ENCODE assay signal across 10 cellular contexts in genomic region chr5:72141440-72142271, GRCh38. TPM values are rescaled to one million over a fixed set of nuclear protein-coding genes. Genes with fewer than 3 reads are reported as not detected.
DNase-seq lines count a peak whose midpoint lies in the region; ATAC-seq and TF ChIP-seq lines count a peak whose summit lies in the region.
"Had no signal": no experiment of that assay in that cellular context is flagged by ENCODE, and none has a peak within 500 bp of the region (broad histone marks: within the 10 kb centered on the region; RNA-seq: fewer than 3 reads in every experiment).

No MANE protein-coding gene starts in this region.

- TF ChIP-seq EP300 in suprapubic skin (IDR thresholded peaks at IDR 0.05): no peak

- DNase-seq in HFFc6: peak; percentile 97
- DNase-seq in mammary epithelial cell: peak; percentile 14
- DNase-seq in left kidney (ENCODE audit: low read depth, low spot score): peak; percentile 77
- no peak for DNase-seq in suprapubic skin (ENCODE audit: low spot score in 2 of 2)
- no peak for DNase-seq in lower leg skin (ENCODE audit: low spot score in 2 of 2)
- DNase-seq in NCI-H748 treated with DMSO at 0.1 percent for 48 hours (lab: John Stamatoyannopoulos, UW): no peak
- DNase-seq: activated CD8-positive, alpha-beta T cell treated with anti-CD3 and anti-CD28 coated beads for 36 hours; NCI-H226 had no signal

- no peaks in the 10 kb centered on the region for H3K9me3 Mint-ChIP-seq in HFFc6
- H3K9me3 Mint-ChIP-seq: activated CD8-positive, alpha-beta T cell treated with anti-CD3 and anti-CD28 coated beads for 36 hours had no signal

- peak overlapping the region; percentile 92 for H3K27ac Mint-ChIP-seq in HFFc6
- H3K27ac Mint-ChIP-seq: activated CD8-positive, alpha-beta T cell treated with anti-CD3 and anti-CD28 coated beads for 36 hours had no signal

- H3K4me1 ChIP-seq in mammary epithelial cell (ENCODE audit: insufficient read depth, low read length) (peaks cover 21% of the 10 kb centered on the region), suprapubic skin (peaks cover 32% of the 10 kb centered on the region)

- intact Hi-C loops in mammary epithelial cell (cut with micrococcal nuclease): no loop called here
- intact Hi-C loops in lower leg skin (cut with DNase I; ENCODE audit: low total_unique reads): no loop called here

- WGBS in mammary epithelial cell (ENCODE audit: low coverage, missing lambda C conversion rate): 90% methylated on average over 6 of the region's 6 CpGs
- 54% methylated on average over 6 of the region's 6 CpGs for WGBS in suprapubic skin
- 49 to 58% methylated on average over 6 of the region's 6 CpGs for WGBS in lower leg skin, 2 donors

- dilution Hi-C loops in mammary epithelial cell (cut with HindIII; ENCODE audit: low sequenced_read_pairs): no loop called here

- TF ChIP-seq POLR2A in suprapubic skin (IDR thresholded peaks at IDR 0.05) (no peak), lower leg skin (IDR thresholded peaks at IDR 0.05) (no peak), GM18505 (IDR thresholded peaks at IDR 0.05; ENCODE audit: borderline replicate concordance, extremely low read depth, insufficient read depth, insufficient read length) (no peak)

- H2AFZ ChIP-seq in mammary epithelial cell (ENCODE audit: low read depth, low read length): no peak overlapping the region

- ATAC-seq in GM19467 (IDR thresholded peaks at IDR 0.05; ENCODE audit: unreplicated experiment) (no peak), GM18505 (IDR thresholded peaks at IDR 0.05; ENCODE audit: unreplicated experiment) (no peak)
- ATAC-seq: activated CD8-positive, alpha-beta T cell treated with anti-CD3 and anti-CD28 coated beads for 36 hours had no signal

- no peak overlapping the region for H3K9ac ChIP-seq in mammary epithelial cell (ENCODE audit: insufficient read depth, low read length)

- H3K4me3 ChIP-seq in mammary epithelial cell (replicated peaks in 1 of 3; ENCODE audit: insufficient read depth in 1 of 3, low read depth in 2 of 3, low read length in 3 of 3) (no peak overlapping the region), suprapubic skin (no peak overlapping the region), lower leg skin (ENCODE audit: low read depth, poor library complexity, severe bottlenecking) (no peak overlapping the region)

- H3K36me3 ChIP-seq in mammary epithelial cell (ENCODE audit: insufficient read depth, low read length): no peaks in the 10 kb centered on the region
- no peaks in the 10 kb centered on the region for H3K36me3 ChIP-seq in suprapubic skin

- H3K27ac ChIP-seq in mammary epithelial cell (ENCODE audit: insufficient read depth, low read depth, low read length) (no peak overlapping the region), suprapubic skin (peak overlapping the region; percentile 39)

- in situ Hi-C loops in mammary epithelial cell (cut with MboI; ENCODE audit: low sequenced_read_pairs in 2 of 2): loop anchor here in 1 of 2 donors (25.0 kb wide), 1 partner anchor 121 kb away; no protein-coding TSS in a partner anchor

- no peaks in the 10 kb centered on the region for H4K20me1 ChIP-seq in mammary epithelial cell (ENCODE audit: insufficient read depth, low read length)

- H3K36me3 Mint-ChIP-seq in HFFc6 (ENCODE audit: low read depth): peaks cover 53% of the 10 kb centered on the region

- no TSS peak for BruUV-seq in mammary epithelial cell (replicated peaks; lab: Mats Ljungman, UMichigan)

- CTCF ChIA-PET in mammary epithelial cell (lab: Charles Lee; ENCODE audit: low non-redundant PET): no interaction called here

- no peaks in the 10 kb centered on the region for H3K79me2 ChIP-seq in mammary epithelial cell (ENCODE audit: insufficient read depth, low read length)

- H3K27me3 ChIP-seq in mammary epithelial cell (ENCODE audit: insufficient read depth, low read length): peaks cover 10% of the 10 kb centered on the region
- no peaks in the 10 kb centered on the region for H3K27me3 ChIP-seq in suprapubic skin

- H3K4me1 Mint-ChIP-seq in HFFc6 (ENCODE audit: low read depth): peaks cover 97% of the 10 kb centered on the region

- no peak overlapping the region for H3K4me2 ChIP-seq in mammary epithelial cell (ENCODE audit: insufficient read depth, low read depth, low read length)

- H3K9me3 ChIP-seq in mammary epithelial cell (replicated peaks; ENCODE audit: insufficient read depth, low read length) (no peaks in the 10 kb centered on the region), suprapubic skin (no peaks in the 10 kb centered on the region)

- H3K4me3 Mint-ChIP-seq in HFFc6: peak overlapping the region; percentile 75
- H3K4me3 Mint-ChIP-seq: activated CD8-positive, alpha-beta T cell treated with anti-CD3 and anti-CD28 coated beads for 36 hours had no signal

- no peaks in the 10 kb centered on the region; the same call in 1 of the 2 replicates for H3K27me3 Mint-ChIP-seq in HFFc6 (ENCODE audit: insufficient read depth)

- TF ChIP-seq CTCF in HFFc6 (IDR thresholded peaks at IDR 0.05) (no peak), mammary epithelial cell (conservative IDR thresholded peaks at IDR 0.05 in 1 of 2, IDR thresholded peaks at IDR 0.05 in 1 of 2; ENCODE audit: extremely low read depth in 1 of 2, insufficient read depth in 1 of 2, low read depth in 1 of 2, low read length in 2 of 2) (no peak), suprapubic skin (IDR thresholded peaks at IDR 0.05) (no peak), lower leg skin (IDR thresholded peaks at IDR 0.05) (no peak)

RNA-seq across cellular contexts. Expression of gene MAP1B, which starts 34.4 kb away (rescaled TPM):
- total RNA-seq in HFFc6 (2021; fragmentation: NEBNext Ultra II Directional; extraction: Animal tissue kit (Norgen Biotek cat#: 25700)): 100 to 1,000 TPM; 164 to 272 (median 235) TPM
- total RNA-seq in mammary epithelial cell (100 to 1,000 TPM in 1 of 2 donors, 10 to 100 TPM in 1; 30.8 to 103 TPM), suprapubic skin (100 to 1,000 TPM in 1 of 4 donors, 10 to 100 TPM in 3; 38.1 to 172 (median 67.5) TPM), lower leg skin (100 to 1,000 TPM in 1 of 4 donors, 10 to 100 TPM in 3; 26.3 to 218 (median 73.9) TPM)
- polyA plus RNA-seq in mammary epithelial cell: 4.0 TPM
- polyA minus RNA-seq in mammary epithelial cell: 23.7 TPM

Comparison
In these comparisons a context has a peak if more than half of its experiments do, and no peak if none do; other contexts are left out.
1. DNase-seq: peak in HFFc6 (single experiment), mammary epithelial cell (single experiment) and left kidney (single experiment); none in suprapubic skin (0 of 2), lower leg skin (0 of 2) and NCI-H748 treated with DMSO at 0.1 percent for 48 hours (single experiment).